In genomic region chr5:28914302-28914701, GRCh38 we compare ENCODE assay signal across 16 cellular contexts.
DNase-seq lines count a peak whose midpoint lies in the region; ATAC-seq lines count a peak whose summit lies in the region.
"Had no signal": no experiment of that assay in that cellular context is flagged by ENCODE, and none has a peak within 500 bp of the region (broad histone marks: within the 10 kb centered on the region; RNA-seq: fewer than 3 reads in every experiment).

No MANE protein-coding gene starts in this region.

- no peaks in the 10 kb centered on the region for H3K27me3 ChIP-seq in neuron (ENCODE audit: insufficient read depth, low read length)
- H3K27me3 ChIP-seq: BE2C had no signal

- peak overlapping the region; percentile 26 for H2AFZ ChIP-seq in neuron (ENCODE audit: low read depth, low read length)

- H3K9me3 ChIP-seq in neuron (ENCODE audit: low read length), result no peaks in the 10 kb centered on the region
- H3K9me3 ChIP-seq: BE2C had no signal

- ATAC-seq in HG03521 (IDR thresholded peaks at IDR 0.05; ENCODE audit: unreplicated experiment) (no peak), HG02588 (IDR thresholded peaks at IDR 0.05; ENCODE audit: unreplicated experiment) (no peak)

- H3K4me3 ChIP-seq in neuron (ENCODE audit: low read length), result no peak overlapping the region

- H3K36me3 ChIP-seq in neuron (ENCODE audit: insufficient read depth, low read length), result no peaks in the 10 kb centered on the region
- H3K36me3 ChIP-seq: BE2C had no signal

- peak; percentile 16 for DNase-seq in NCI-H1092 (lab: John Stamatoyannopoulos, UW)
- peak; percentile 92 for DNase-seq in NCI-H2081 treated with DMSO at 0.1 percent for 48 hours (lab: John Stamatoyannopoulos, UW)
- DNase-seq in NCI-H748 (lab: John Stamatoyannopoulos, UW; ENCODE audit: unreplicated experiment), result peak; percentile 99
- no peak for DNase-seq in AG20443 (ENCODE audit: low spot score)
- DNase-seq: BE2C; CD4-positive, alpha-beta T cell; GF-D8; HFFc6; Kasumi-1; MM.1S; NCI-H1436; NCI-H446 treated with DMSO at 0.1 percent for 48 hours; SIG-M5 had no signal

- H3K4me1 ChIP-seq in neuron (ENCODE audit: insufficient read depth, low read length), result peaks cover 13% of the 10 kb centered on the region
